Comparison of ENCODE assay signal across 19 cellular contexts in genomic region chr14:31001339-31001658, GRCh38. TPM values are rescaled to one million over a fixed set of nuclear protein-coding genes. Genes with fewer than 3 reads are reported as not detected.
DNase-seq lines count a peak whose midpoint lies in the region; ATAC-seq, FAIRE-seq and TF ChIP-seq lines count a peak whose summit lies in the region.
"Had no signal": no experiment of that assay in that cellular context is flagged by ENCODE, and none has a peak within 500 bp of the region (broad histone marks: within the 10 kb centered on the region; RNA-seq: fewer than 3 reads in every experiment).

No MANE protein-coding gene starts in this region.

- ATAC-seq in CD4-positive, CD25-positive, alpha-beta regulatory T cell (ENCODE audit: low read depth in 2 of 2): no peak
- ATAC-seq in natural killer cell: no peak
- no peak for ATAC-seq in GM18511 (IDR thresholded peaks at IDR 0.05; ENCODE audit: unreplicated experiment)
- ATAC-seq in GM19023 (IDR thresholded peaks at IDR 0.05; ENCODE audit: unreplicated experiment): no peak
- ATAC-seq: Right ventricle myocardium inferior had no signal

- no CpG with 5 or more reads among the region's 6 CpGs for WGBS in H9 (ENCODE audit: extremely low coverage, insufficient read length, low lambda C conversion rate)

- H2AFZ ChIP-seq in H9 (ENCODE audit: low read length): no peak overlapping the region
- no peak overlapping the region for H2AFZ ChIP-seq in astrocyte (ENCODE audit: low read depth, low read length)
- no peak overlapping the region for H2AFZ ChIP-seq in OCI-LY7 (ENCODE audit: low read length)

- H3K4me3 Mint-ChIP-seq in CD4-positive, CD25-positive, alpha-beta regulatory T cell: no peak overlapping the region
- H3K4me3 Mint-ChIP-seq in H9: no peak overlapping the region
- H3K4me3 Mint-ChIP-seq in astrocyte (ENCODE audit: unreplicated experiment): peak overlapping the region; percentile 54
- H3K4me3 Mint-ChIP-seq in natural killer cell: peak overlapping the region; percentile 19
- H3K4me3 Mint-ChIP-seq: CD4-positive, alpha-beta memory T cell; IgD-negative memory B cell had no signal

- H3K23me2 ChIP-seq in H9 (ENCODE audit: insufficient read length, low read depth, low read length, poor library complexity, severe bottlenecking): no peaks in the 10 kb centered on the region

- no peak overlapping the region for H3K18ac ChIP-seq in H9 (ENCODE audit: insufficient read length, low read depth, low read length)

- peaks cover 0 to 13% (median 2%) of the 10 kb centered on the region in 7 donors for H3K9me3 Mint-ChIP-seq in CD4-positive, CD25-positive, alpha-beta regulatory T cell
- H3K9me3 Mint-ChIP-seq in H9 (peaks cover 8 to 12% of the 10 kb centered on the region in 2 experiments; a peak in 2 of 5 replicates), astrocyte (ENCODE audit: unreplicated experiment) (no peaks in the 10 kb centered on the region), natural killer cell (no peaks in the 10 kb centered on the region)

- H3K27ac ChIP-seq in CD4-positive, CD25-positive, alpha-beta regulatory T cell (ENCODE audit: insufficient read depth, low read length, poor library complexity, severe bottlenecking): no peak overlapping the region
- no peak overlapping the region for H3K27ac ChIP-seq in H9 (ENCODE audit: insufficient read length, low read depth, low read length)
- H3K27ac ChIP-seq in astrocyte (ENCODE audit: low read depth, low read length): no peak overlapping the region
- no peak overlapping the region for H3K27ac ChIP-seq in OCI-LY7 (ENCODE audit: low read depth, low read length, poor library complexity, severe bottlenecking)
- H3K27ac ChIP-seq: HL-60, SJSA1 had no signal

- peaks cover 12 to 13% of the 10 kb centered on the region in 2 experiments for H3K9me3 ChIP-seq in CD4-positive, CD25-positive, alpha-beta regulatory T cell (ENCODE audit: control insufficient read depth in 2 of 2, low read length in 2 of 2)
- H3K9me3 ChIP-seq in H9 (ENCODE audit: control insufficient read depth, low read depth, low read length) (no peaks in the 10 kb centered on the region), astrocyte (ENCODE audit: insufficient read depth, low read depth, low read length) (no peaks in the 10 kb centered on the region), OCI-LY7 (ENCODE audit: low read length) (no peaks in the 10 kb centered on the region)

- H4K20me1 ChIP-seq in H9 (ENCODE audit: control insufficient read depth, insufficient read depth, insufficient read length) (no peaks in the 10 kb centered on the region), astrocyte (ENCODE audit: insufficient read depth, low read length) (peaks cover 88% of the 10 kb centered on the region), OCI-LY7 (ENCODE audit: insufficient read depth, low read length) (no peaks in the 10 kb centered on the region)

- H2BK20ac ChIP-seq in H9 (ENCODE audit: low read depth, low read length, poor library complexity, severe bottlenecking): no peak overlapping the region

- H2BK5ac ChIP-seq in H9 (ENCODE audit: insufficient read length, low read length): no peak overlapping the region

- no peaks in the 10 kb centered on the region for H3K27me3 ChIP-seq in CD4-positive, CD25-positive, alpha-beta regulatory T cell (ENCODE audit: control insufficient read depth, insufficient read depth, low read length)
- H3K27me3 ChIP-seq in H9 (ENCODE audit: insufficient read depth, low read length) (no peaks in the 10 kb centered on the region), astrocyte (ENCODE audit: insufficient read depth, low read length) (no peaks in the 10 kb centered on the region)
- H3K27me3 ChIP-seq: SJSA1 had no signal

- intact Hi-C loops in natural killer cell (cut with micrococcal nuclease) (no loop called here), OCI-LY7 (cut with micrococcal nuclease; ENCODE audit: unreplicated experiment) (no loop called here)

- H2AK5ac ChIP-seq in H9 (ENCODE audit: insufficient read length, low read length): no peak overlapping the region

- no peak overlapping the region for H2BK120ac ChIP-seq in H9 (ENCODE audit: low read depth, low read length, poor library complexity, severe bottlenecking)

- no peak overlapping the region for H3K4me2 ChIP-seq in H9 (ENCODE audit: insufficient read depth, insufficient read length, low read length)
- no peak overlapping the region for H3K4me2 ChIP-seq in astrocyte (ENCODE audit: low read length)
- H3K4me2 ChIP-seq in OCI-LY7 (ENCODE audit: low read length): no peak overlapping the region

- H3K4me1 ChIP-seq in CD4-positive, CD25-positive, alpha-beta regulatory T cell (ENCODE audit: control insufficient read depth, insufficient read depth, low read length, poor library complexity, severe bottlenecking): no peaks in the 10 kb centered on the region
- H3K4me1 ChIP-seq in H9 (ENCODE audit: insufficient read depth, low read length) (peaks cover 7% of the 10 kb centered on the region), astrocyte (ENCODE audit: insufficient read depth, low read length) (no peaks in the 10 kb centered on the region), OCI-LY7 (ENCODE audit: insufficient read depth, low read length, poor library complexity, severe bottlenecking) (no peaks in the 10 kb centered on the region)

- H3K36me3 ChIP-seq in CD4-positive, CD25-positive, alpha-beta regulatory T cell (ENCODE audit: control insufficient read depth, insufficient read depth, low read length): peaks cover 19% of the 10 kb centered on the region
- H3K36me3 ChIP-seq in astrocyte (ENCODE audit: insufficient read depth, low read length): peaks cover 3% of the 10 kb centered on the region
- H3K36me3 ChIP-seq in OCI-LY7 (ENCODE audit: insufficient read depth, low read length): peaks cover 58% of the 10 kb centered on the region

- H2BK12ac ChIP-seq in H9 (ENCODE audit: insufficient read length, low read depth, low read length): no peak overlapping the region

- peaks cover 14% of the 10 kb centered on the region for H3K79me1 ChIP-seq in H9 (ENCODE audit: insufficient read depth, low read depth, low read length, poor library complexity, severe bottlenecking)

- no peaks in the 10 kb centered on the region for H3K27me3 Mint-ChIP-seq in CD4-positive, CD25-positive, alpha-beta regulatory T cell
- H3K27me3 Mint-ChIP-seq in H9 (ENCODE audit: low read depth): no peaks in the 10 kb centered on the region
- no peaks in the 10 kb centered on the region for H3K27me3 Mint-ChIP-seq in astrocyte (ENCODE audit: low read depth, unreplicated experiment)
- no peaks in the 10 kb centered on the region for H3K27me3 Mint-ChIP-seq in natural killer cell (ENCODE audit: low read depth in 2 of 2)
- H3K27me3 Mint-ChIP-seq: CD4-positive, alpha-beta memory T cell; IgD-negative memory B cell had no signal

- BruUV-seq in OCI-LY7 (replicated peaks; lab: Mats Ljungman, UMichigan): no TSS peak

- H3K79me2 ChIP-seq in H9 (ENCODE audit: insufficient read depth, low read length): peaks cover 19% of the 10 kb centered on the region; the same call in 1 of the 2 replicates
- H3K79me2 ChIP-seq in astrocyte (ENCODE audit: insufficient read depth, low read length): peaks cover 94% of the 10 kb centered on the region
- peaks cover 81% of the 10 kb centered on the region for H3K79me2 ChIP-seq in OCI-LY7 (ENCODE audit: insufficient read depth, low read depth, low read length)

- FAIRE-seq in astrocyte (lab: Jason Lieb, UNC): no peak
- FAIRE-seq: GM12891 had no signal

- H3K23ac ChIP-seq in H9 (ENCODE audit: insufficient read length, low read depth, low read length): no peak overlapping the region

- no peak overlapping the region for H3K4me3 ChIP-seq in CD4-positive, CD25-positive, alpha-beta regulatory T cell (ENCODE audit: low read depth, low read length)
- no peak overlapping the region for H3K4me3 ChIP-seq in astrocyte (ENCODE audit: insufficient read depth, low read depth, low read length)
- H3K4me3 ChIP-seq in OCI-LY7 (ENCODE audit: low read depth, low read length, poor library complexity, severe bottlenecking): no peak overlapping the region
- H3K4me3 ChIP-seq: SJSA1 had no signal

- H3K56ac ChIP-seq in H9 (ENCODE audit: insufficient read length, low read depth, low read length): no peak overlapping the region

- POLR2A ChIA-PET in OCI-LY7 (lab: Charles Lee): no interaction called here

- peaks cover 40% of the 10 kb centered on the region for H3K36me3 Mint-ChIP-seq in CD4-positive, CD25-positive, alpha-beta regulatory T cell
- peaks cover 6 to 35% (median 25%) of the 10 kb centered on the region in 3 experiments; a peak in 6 of 7 replicates for H3K36me3 Mint-ChIP-seq in H9 (ENCODE audit: insufficient read depth in 1 of 3, low read depth in 3 of 3)
- peaks cover 22% of the 10 kb centered on the region for H3K36me3 Mint-ChIP-seq in astrocyte (ENCODE audit: low read depth, unreplicated experiment)
- H3K36me3 Mint-ChIP-seq in natural killer cell: peaks cover 20% of the 10 kb centered on the region

- H3K9ac ChIP-seq in H9 (ENCODE audit: extremely low read depth, insufficient read length, low read length) (no peak overlapping the region), astrocyte (ENCODE audit: low read length) (no peak overlapping the region)

- no peak overlapping the region for H3T11ph ChIP-seq in H9 (ENCODE audit: low read length)

- no peak overlapping the region for H4K8ac ChIP-seq in H9 (replicated peaks; ENCODE audit: insufficient read length, low read depth, low read length)

- no peak for TF ChIP-seq CTCF in H9 (conservative IDR thresholded peaks at IDR 0.05)
- TF ChIP-seq CTCF in astrocyte (IDR thresholded peaks at IDR 0.05; ENCODE audit: insufficient read depth, low read depth, low read length): no peak
- no peak for TF ChIP-seq CTCF in natural killer cell (IDR thresholded peaks at IDR 0.05)
- no peak for TF ChIP-seq CTCF in OCI-LY7 (conservative IDR thresholded peaks at IDR 0.05; ENCODE audit: low read length)

- H3K27ac Mint-ChIP-seq in CD4-positive, CD25-positive, alpha-beta regulatory T cell: peak overlapping the region in 2 of 3 donors; percentile 7 to 56
- H3K27ac Mint-ChIP-seq in H9 (peak overlapping the region; percentile 20 to 81 (median 76); a peak in 5 of 7 replicates), astrocyte (ENCODE audit: unreplicated experiment) (peak overlapping the region; percentile 47), natural killer cell (no peak overlapping the region)
- H3K27ac Mint-ChIP-seq: IgD-negative memory B cell had no signal

- H4K5ac ChIP-seq in H9 (ENCODE audit: insufficient read length, low read depth, low read length): no peak overlapping the region

- no peak overlapping the region for H4K91ac ChIP-seq in H9 (ENCODE audit: insufficient read length, low read depth, low read length)

- H2BK15ac ChIP-seq in H9 (ENCODE audit: low read depth, low read length): no peak overlapping the region

- no peaks in the 10 kb centered on the region for H3K9me2 ChIP-seq in OCI-LY7 (ENCODE audit: insufficient read depth, low read length)

- no peak overlapping the region for H3K4ac ChIP-seq in H9 (ENCODE audit: low read depth, low read length)

- no peak overlapping the region for H3K14ac ChIP-seq in H9 (ENCODE audit: insufficient read depth, low read length)

- no peak for DNase-seq in CD4-positive, CD25-positive, alpha-beta regulatory T cell
- DNase-seq in H9 (no peak), astrocyte (ENCODE audit: low read depth) (no peak), natural killer cell (no peak), OCI-LY7 (ENCODE audit: low spot score) (no peak)
- DNase-seq: CD4-positive, alpha-beta memory T cell; Karpas-422; NCI-H1694; NCI-H2081; NCI-H2171; NCI-H345; NCI-H524 treated with DMSO at 0.1 percent for 48 hours had no signal

- H3K4me1 Mint-ChIP-seq in CD4-positive, CD25-positive, alpha-beta regulatory T cell: peaks cover 8 to 40% (median 27%) of the 10 kb centered on the region in 4 donors
- H3K4me1 Mint-ChIP-seq in H9 (peaks cover 52 to 66% of the 10 kb centered on the region in 2 experiments), astrocyte (ENCODE audit: low read depth, unreplicated experiment) (peaks cover 7% of the 10 kb centered on the region), natural killer cell (peaks cover 33 to 41% of the 10 kb centered on the region in 2 donors)

- CTCF ChIA-PET in OCI-LY7 (lab: Charles Lee; ENCODE audit: unreplicated experiment): no interaction called here

RNA-seq across cellular contexts. Expression of gene AP4S1, which starts 24.1 kb away (rescaled TPM):
- total RNA-seq in CD4-positive, CD25-positive, alpha-beta regulatory T cell: 16.0 TPM
- 1 to 10 TPM; 7.0 to 9.5 (median 8.0) TPM for polyA plus RNA-seq in CD4-positive, CD25-positive, alpha-beta regulatory T cell
- 11.3 and 13.7 TPM in 2 replicates for total RNA-seq in H9 (2021)
- total RNA-seq in astrocyte: 5.7 TPM in 2 replicates
- 10 to 100 TPM; 10.6 to 12.7 (median 12.4) TPM for total RNA-seq in natural killer cell
- total RNA-seq in OCI-LY7 (2014; rRNA removed; shearing (Covaris generic)): 8.3 and 10.4 TPM in 2 replicates
- total RNA-seq in OCI-LY7 (2022): 7.6 and 7.9 TPM in 2 replicates

RNA-seq across cellular contexts. Expression of gene STRN3, which starts 24.9 kb away (rescaled TPM):
- total RNA-seq in CD4-positive, CD25-positive, alpha-beta regulatory T cell: 27.1 TPM
- polyA plus RNA-seq in CD4-positive, CD25-positive, alpha-beta regulatory T cell: 1 to 10 TPM; 3.5 to 6.2 (median 4.0) TPM
- 49.5 and 52.1 TPM in 2 replicates for total RNA-seq in H9 (2021)
- total RNA-seq in astrocyte: 46.6 and 48.4 TPM in 2 replicates
- 10 to 100 TPM; 19.5 to 34.2 (median 31.1) TPM for total RNA-seq in natural killer cell
- 24.2 and 25.2 TPM in 2 replicates for total RNA-seq in OCI-LY7 (2014; rRNA removed; shearing (Covaris generic))
- total RNA-seq in OCI-LY7 (2022): 37.0 and 39.1 TPM in 2 replicates

Comparison
In these comparisons a context has a peak if more than half of its experiments do, and no peak if none do; other contexts are left out.
1. H3K27ac Mint-ChIP-seq: peak in CD4-positive, CD25-positive, alpha-beta regulatory T cell (2 of 3), H9 (3 of 3) and astrocyte (single experiment); none in natural killer cell (0 of 2).
2. H3K4me3 Mint-ChIP-seq: peak in astrocyte (single experiment) and natural killer cell (single experiment); none in CD4-positive, CD25-positive, alpha-beta regulatory T cell (0 of 4) and H9 (0 of 2).